1 cellular context compared by ENCODE assay signal in the genomic region with DNA sequence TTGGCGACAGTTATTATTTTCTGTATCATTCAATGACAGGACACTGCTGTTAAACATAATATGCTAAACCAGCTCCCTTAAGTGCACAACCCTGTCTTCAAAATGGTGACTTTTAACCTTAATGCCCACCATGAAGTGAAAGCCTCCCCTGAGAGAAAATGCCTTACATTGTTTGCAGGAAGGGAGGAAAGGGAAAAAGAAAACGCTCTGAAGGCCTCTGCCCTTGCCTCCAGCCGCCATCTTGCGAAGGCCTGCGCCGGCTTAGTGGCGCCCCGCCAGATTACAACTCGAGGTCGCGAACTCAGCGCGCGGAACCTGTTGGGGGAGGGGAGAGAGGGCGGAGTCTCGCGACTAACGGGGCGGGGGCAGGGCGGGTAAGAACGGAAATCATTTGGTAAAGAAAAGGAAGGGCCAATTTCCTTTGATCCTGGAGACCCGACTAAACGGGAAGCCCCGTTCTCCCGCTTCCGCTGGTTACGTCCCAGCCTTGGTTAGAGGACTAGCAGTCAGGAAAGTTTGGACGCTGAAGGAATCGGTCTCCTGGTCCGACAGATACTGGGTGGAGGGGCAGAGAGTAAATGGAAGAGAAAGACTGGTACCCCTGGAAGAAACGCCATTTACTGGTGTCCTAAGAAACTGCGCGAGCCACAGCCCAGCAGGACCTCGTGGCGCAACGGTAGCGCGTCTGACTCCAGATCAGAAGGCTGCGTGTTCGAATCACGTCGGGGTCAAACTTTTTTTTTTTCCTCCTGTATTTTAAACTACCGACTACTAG.
A peak's percentile ranks its signal among the peaks of the same experiment; 100 is the strongest.
TF ChIP-seq lines count a peak whose summit lies in the region.

No MANE protein-coding gene starts in this region.

TF ChIP-seq in liver, 16 proteins besides CTCF, POLR2A, EP300 and RAD21 (continued from another document):
- TF ChIP-seq EGR1 (IDR thresholded peaks at IDR 0.05; ENCODE audit: low read depth in 2 of 2), result peak in 1 of 2 donors; percentile 50
